ENCODE assay signal across 16 cellular contexts in genomic region chr3:178785961-178786360, GRCh38.
DNase-seq lines count a peak whose midpoint lies in the region; ATAC-seq and TF ChIP-seq lines count a peak whose summit lies in the region.
"Had no signal": no experiment of that assay in that cellular context is flagged by ENCODE, and none has a peak within 500 bp of the region (broad histone marks: within the 10 kb centered on the region; RNA-seq: fewer than 3 reads in every experiment).

No MANE protein-coding gene starts in this region.

- no peak for ATAC-seq in HG03196 (IDR thresholded peaks at IDR 0.05; ENCODE audit: unreplicated experiment)

- no peak overlapping the region for H3K4me3 ChIP-seq in epithelial cell of esophagus (ENCODE audit: low read length)
- H3K4me3 ChIP-seq: Peyer's patch, SJCRH30 had no signal

- no peak for TF ChIP-seq CTCF in epithelial cell of esophagus (IDR thresholded peaks at IDR 0.05; ENCODE audit: insufficient read depth, low read depth, low read length, missing control alignments)

- DNase-seq in COLO829 (ENCODE audit: low spot score) (peak; percentile 94), RPMI7951 (ENCODE audit: low read depth) (peak; percentile 36), epithelial cell of esophagus (ENCODE audit: low read depth) (peak; percentile 9), renal cortical epithelial cell (ENCODE audit: low read depth) (peak; percentile 75), COR-L47 (lab: John Stamatoyannopoulos, UW) (no peak), NOMO-1 treated with dmso at 0.1 percent for 144 hours (lab: John Stamatoyannopoulos, UW; ENCODE audit: unreplicated experiment) (no peak)
- DNase-seq: KBM-7, NCI-H1694, NCI-H2081, NCI-H2171, NCI-H345, NCI-H524, NCI-H774, Peyer's patch, SJCRH30 had no signal

Comparison
In these comparisons a context has a peak if more than half of its experiments do, and no peak if none do; other contexts are left out.
1. DNase-seq: peak in COLO829 (single experiment), RPMI7951 (single experiment), epithelial cell of esophagus (single experiment) and renal cortical epithelial cell (single experiment); none in COR-L47 (single experiment) and NOMO-1 treated with dmso at 0.1 percent for 144 hours (single experiment).